9 cellular contexts compared by ENCODE assay signal in genomic region chr2:227783404-227784138, GRCh38. TPM values are rescaled to one million over a fixed set of nuclear protein-coding genes. Genes with fewer than 3 reads are reported as not detected.
DNase-seq lines count a peak whose midpoint lies in the region; ATAC-seq and TF ChIP-seq lines count a peak whose summit lies in the region.
"Had no signal": no experiment of that assay in that cellular context is flagged by ENCODE, and none has a peak within 500 bp of the region (broad histone marks: within the 10 kb centered on the region; RNA-seq: fewer than 3 reads in every experiment).

No MANE protein-coding gene starts in this region.

- H3K27ac Mint-ChIP-seq in GM23338, result no peak overlapping the region

- ATAC-seq in HG02840 (IDR thresholded peaks at IDR 0.05; ENCODE audit: low FRiP score, unreplicated experiment), result peak; percentile 98
- ATAC-seq in GM23338, result no peak

- no peaks in the 10 kb centered on the region for H3K36me3 ChIP-seq in spleen
- H3K36me3 ChIP-seq in GM23338 (ENCODE audit: insufficient read depth), result no peaks in the 10 kb centered on the region

- H3K79me2 ChIP-seq in GM23338 (replicated peaks; ENCODE audit: insufficient read depth), result no peaks in the 10 kb centered on the region

- no peak overlapping the region for H3K4me2 ChIP-seq in GM23338

- DNase-seq in SKM-1 treated with dmso at 0.1 percent for 144 hours (lab: John Stamatoyannopoulos, UW; ENCODE audit: unreplicated experiment), result peak; percentile 29
- DNase-seq in SKM-1 (lab: John Stamatoyannopoulos, UW; ENCODE audit: unreplicated experiment), result no peak
- DNase-seq in RPMI8226, result peak; percentile 31
- DNase-seq in spleen, result no peak
- no peak for DNase-seq in amniotic stem cell (lab: John Stamatoyannopoulos, UW)
- DNase-seq in HK-2 (ENCODE audit: unreplicated experiment), result no peak
- DNase-seq in GM23338 (ENCODE audit: low spot score), result no peak
- DNase-seq: NCI-H2227 treated with DMSO at 0.1 percent for 48 hours had no signal

- H3K27me3 Mint-ChIP-seq in GM23338 (ENCODE audit: insufficient read depth, low read depth, poor library complexity), result no peaks in the 10 kb centered on the region

- no peaks in the 10 kb centered on the region for H3F3A ChIP-seq in GM23338 (replicated peaks; ENCODE audit: low read depth)

- TF ChIP-seq CTCF in spleen (IDR thresholded peaks at IDR 0.05 in 8 of 11, conservative IDR thresholded peaks at IDR 0.05 in 3 of 11) (no peak), GM23338 (conservative IDR thresholded peaks at IDR 0.05; ENCODE audit: low read depth in 2 of 2) (no peak)

- no peaks in the 10 kb centered on the region for H3K9me3 ChIP-seq in spleen

- intact Hi-C loops in spleen (cut with DNase I; ENCODE audit: low total_unique reads), result no loop called here

- H3K4me1 ChIP-seq in spleen, result peaks cover 0 to 20% (median 6%) of the 10 kb centered on the region in 6 donors
- H3K4me1 ChIP-seq in GM23338 (ENCODE audit: insufficient read depth), result no peaks in the 10 kb centered on the region

- peaks cover 3% of the 10 kb centered on the region; the same call in 1 of the 2 replicates for H3K9me2 ChIP-seq in GM23338 (ENCODE audit: insufficient read depth)

- H3K9me3 Mint-ChIP-seq in GM23338, result no peaks in the 10 kb centered on the region

- 61 to 80% (median 67%) methylated on average over 12 of the region's 12 CpGs for WGBS in spleen, 5 donors

- no peaks in the 10 kb centered on the region for H4K20me1 ChIP-seq in GM23338 (replicated peaks; ENCODE audit: insufficient read depth)

- no peaks in the 10 kb centered on the region for H3K27me3 ChIP-seq in spleen (replicated peaks in 1 of 7)
- H3K27me3 ChIP-seq in GM23338 (ENCODE audit: insufficient read depth), result no peaks in the 10 kb centered on the region

- H3K4me1 Mint-ChIP-seq in GM23338, result no peaks in the 10 kb centered on the region; the same call in 2 of the 3 replicates

- H3K4me3 ChIP-seq in spleen, result peak overlapping the region in 5 of 8 donors; percentile 12 to 54 (median 19)
- H3K4me3 ChIP-seq in GM23338, result no peak overlapping the region

- H3K4me3 Mint-ChIP-seq in GM23338, result no peak overlapping the region

- TF ChIP-seq POLR2A in spleen (IDR thresholded peaks at IDR 0.05), result no peak

- H3K27ac ChIP-seq in spleen (peak overlapping the region in 7 of 8 donors; percentile 39 to 79 (median 62)), GM23338 (ENCODE audit: low read depth) (no peak overlapping the region)

- no peaks in the 10 kb centered on the region; the same call in 2 of the 3 replicates for H3K36me3 Mint-ChIP-seq in GM23338 (ENCODE audit: low read depth)

- H2AFZ ChIP-seq in GM23338, result no peak overlapping the region

TF ChIP-seq in GM23338, 12 proteins besides CTCF, POLR2A, EP300 and RAD21:
- no peak for TF ChIP-seq CREB1 (CRISPR knock-in tag; IDR thresholded peaks at IDR 0.05; ENCODE audit: low read depth)
- TF ChIP-seq ZNF462 (CRISPR knock-in tag; IDR thresholded peaks at IDR 0.05), result no peak
- no peak for TF ChIP-seq ZNF114 (CRISPR knock-in tag; IDR thresholded peaks at IDR 0.05)
- TF ChIP-seq POLR2AphosphoS5 (IDR thresholded peaks at IDR 0.05; ENCODE audit: low read depth), result no peak
- TF ChIP-seq STAT1 (IDR thresholded peaks at IDR 0.05; ENCODE audit: unreplicated experiment), result no peak

RNA-seq across cellular contexts. Expression of gene CCL20, which starts 30.1 kb away (rescaled TPM):
- not detected for total RNA-seq in spleen
- polyA plus RNA-seq in spleen (under 1 TPM; 0.28 to 0.74 (median 0.46) TPM), GM23338 (2016; fragmentation: Nextera tagmentation; extraction: Ambion mirVana) (not detected in 2 replicates)
- total RNA-seq in GM23338 (2014; rRNA removed; shearing (Covaris generic)), result not detected in 2 replicates

RNA-seq across cellular contexts. Expression of gene SCYGR8, which starts 37.9 kb away (rescaled TPM):
- not detected for total RNA-seq in spleen
- polyA plus RNA-seq in spleen, result not detected
- not detected in 2 replicates for total RNA-seq in GM23338 (2014; rRNA removed; shearing (Covaris generic))
- polyA plus RNA-seq in GM23338 (2016; fragmentation: Nextera tagmentation; extraction: Ambion mirVana), result not detected in 2 replicates

RNA-seq across cellular contexts. Expression of gene SCYGR7, which starts 55.4 kb away (rescaled TPM):
- total RNA-seq in spleen, result not detected
- polyA plus RNA-seq in spleen, result not detected
- total RNA-seq in GM23338 (2014; rRNA removed; shearing (Covaris generic)), result not detected in 2 replicates
- polyA plus RNA-seq in GM23338 (2016; fragmentation: Nextera tagmentation; extraction: Ambion mirVana), result not detected in 2 replicates

RNA-seq across cellular contexts. Expression of gene SCYGR6, which starts 59.0 kb away (rescaled TPM):
- not detected for total RNA-seq in spleen
- polyA plus RNA-seq in spleen (not detected), GM23338 (2016; fragmentation: Nextera tagmentation; extraction: Ambion mirVana) (not detected in 2 replicates)
- total RNA-seq in GM23338 (2014; rRNA removed; shearing (Covaris generic)), result not detected in 2 replicates

Comparison
In these comparisons a context has a peak if more than half of its experiments do, and no peak if none do; other contexts are left out.
1. DNase-seq: peak in SKM-1 treated with dmso at 0.1 percent for 144 hours (single experiment) and RPMI8226 (single experiment); none in SKM-1 (single experiment), spleen (single experiment), amniotic stem cell (single experiment), HK-2 (single experiment) and GM23338 (single experiment).